24 cellular contexts compared by ENCODE assay signal in genomic region chr10:59388577-59388976, GRCh38. TPM values are rescaled to one million over a fixed set of nuclear protein-coding genes. Genes with fewer than 3 reads are reported as not detected.
DNase-seq lines count a peak whose midpoint lies in the region; ATAC-seq, FAIRE-seq and TF ChIP-seq lines count a peak whose summit lies in the region.
"Had no signal": no experiment of that assay in that cellular context is flagged by ENCODE, and none has a peak within 500 bp of the region (broad histone marks: within the 10 kb centered on the region; RNA-seq: fewer than 3 reads in every experiment).

No MANE protein-coding gene starts in this region.

- H3K18ac ChIP-seq in H9 (ENCODE audit: insufficient read length, low read depth, low read length) (no peak overlapping the region), H1 (ENCODE audit: extremely low read depth, low read length) (no peak overlapping the region)

- H3K9me3 ChIP-seq in H9 (ENCODE audit: control insufficient read depth, low read depth, low read length): no peaks in the 10 kb centered on the region
- H3K9me3 ChIP-seq in H1 (ENCODE audit: insufficient read depth in 2 of 2, low read depth in 1 of 2, low read length in 1 of 2): no peaks in the 10 kb centered on the region

- no peak overlapping the region for H3K27ac Mint-ChIP-seq in H9
- no peak overlapping the region for H3K27ac Mint-ChIP-seq in effector memory CD8-positive, alpha-beta T cell
- no peak overlapping the region for H3K27ac Mint-ChIP-seq in activated T-helper 2 cell treated with anti-CD3 and anti-CD28 coated beads, Interferon-gamma antibody, Interleukin-2, Interleukin-4, amounts not matched to agents 10 μg/mL and 5 μg/mL and 100 μg/mL, durations not matched to agents 14 hours and 24 hours and 36 hours
- H3K27ac Mint-ChIP-seq: activated CD8-positive, alpha-beta T cell treated with anti-CD3 and anti-CD28 coated beads, Interleukin-2, amount 10 ng/mL, durations not matched to agents 7 days and 5 days; naive thymus-derived CD4-positive, alpha-beta T cell; stimulated activated naive CD8-positive, alpha-beta T cell treated with anti-CD3 and anti-CD28 coated beads, Interleukin-15, amount 100 ng/mL, for 72 hours; T-helper 2 cell treated with Interferon-gamma antibody and Interleukin-4, amounts not matched to agents 5 μg/mL and 100 μg/mL, for 36 hours had no signal

- H2BK15ac ChIP-seq in H9 (ENCODE audit: low read depth, low read length): no peak overlapping the region
- H2BK15ac ChIP-seq in H1 (ENCODE audit: low read length): no peak overlapping the region

- H3K4me3 ChIP-seq in H1 (ENCODE audit: extremely low read depth in 1 of 4, insufficient read depth in 2 of 4, low read depth in 3 of 4, low read length in 4 of 4) (no peak overlapping the region), retinal pigment epithelial cell (ENCODE audit: low read length) (no peak overlapping the region)

- H2AK5ac ChIP-seq in H9 (ENCODE audit: insufficient read length, low read length) (no peak overlapping the region), H1 (ENCODE audit: low read depth, low read length) (no peak overlapping the region)

- H2BK20ac ChIP-seq in H9 (ENCODE audit: low read depth, low read length, poor library complexity, severe bottlenecking): no peak overlapping the region
- no peak overlapping the region for H2BK20ac ChIP-seq in H1 (ENCODE audit: low read length)

- H3K4me1 ChIP-seq in H9 (ENCODE audit: insufficient read depth, low read length) (peaks cover 3% of the 10 kb centered on the region; the same call in 1 of the 2 replicates), H1 (replicated peaks in 1 of 4; ENCODE audit: control insufficient read depth in 3 of 4, insufficient read depth in 4 of 4, low read length in 3 of 4) (peaks cover 0 to 2% (median 0%) of the 10 kb centered on the region in 4 experiments; a peak in 2 of 7 replicates)
- H3K4me1 ChIP-seq: parathyroid adenoma had no signal

- no peak overlapping the region for H2BK5ac ChIP-seq in H9 (ENCODE audit: insufficient read length, low read length)
- no peak overlapping the region for H2BK5ac ChIP-seq in H1 (ENCODE audit: low read depth, low read length)

- no peak overlapping the region for H4K8ac ChIP-seq in H9 (replicated peaks; ENCODE audit: insufficient read length, low read depth, low read length)
- no peak overlapping the region for H4K8ac ChIP-seq in H1 (ENCODE audit: extremely low read depth, insufficient read depth, low read length)

- no peaks in the 10 kb centered on the region for H4K20me1 ChIP-seq in H9 (ENCODE audit: control insufficient read depth, insufficient read depth, insufficient read length)
- H4K20me1 ChIP-seq in H1 (replicated peaks in 1 of 2; ENCODE audit: control insufficient read depth in 1 of 2, insufficient read depth in 2 of 2, low read length in 2 of 2): no peaks in the 10 kb centered on the region

- H3K56ac ChIP-seq in H9 (ENCODE audit: insufficient read length, low read depth, low read length) (no peak overlapping the region), H1 (replicated peaks; ENCODE audit: insufficient read length, low read depth, low read length) (no peak overlapping the region)

- H3K4ac ChIP-seq in H9 (ENCODE audit: low read depth, low read length) (no peak overlapping the region), H1 (replicated peaks; ENCODE audit: insufficient read length, low read depth, low read length) (no peak overlapping the region)

- TF ChIP-seq EP300 in H1 (IDR thresholded peaks at IDR 0.05; ENCODE audit: borderline replicate concordance in 1 of 2, low read depth in 2 of 2, low read length in 2 of 2): no peak

- H3K4me3 Mint-ChIP-seq in H9: no peak overlapping the region
- no peak overlapping the region for H3K4me3 Mint-ChIP-seq in effector memory CD8-positive, alpha-beta T cell
- no peak overlapping the region for H3K4me3 Mint-ChIP-seq in activated T-helper 2 cell treated with anti-CD3 and anti-CD28 coated beads, Interferon-gamma antibody, Interleukin-2, Interleukin-4, amounts not matched to agents 10 μg/mL and 5 μg/mL and 100 μg/mL, durations not matched to agents 14 hours and 24 hours and 36 hours (ENCODE audit: low read depth)
- H3K4me3 Mint-ChIP-seq: activated CD8-positive, alpha-beta T cell treated with anti-CD3 and anti-CD28 coated beads, Interleukin-2, amount 10 ng/mL, durations not matched to agents 7 days and 5 days; naive thymus-derived CD4-positive, alpha-beta T cell; stimulated activated naive CD8-positive, alpha-beta T cell treated with anti-CD3 and anti-CD28 coated beads, Interleukin-15, amount 100 ng/mL, for 72 hours; T-helper 2 cell treated with Interferon-gamma antibody and Interleukin-4, amounts not matched to agents 5 μg/mL and 100 μg/mL, for 36 hours had no signal

- peak; percentile 43; the same call in 1 of the 3 replicates for TF ChIP-seq CTCF in H9 (conservative IDR thresholded peaks at IDR 0.05)
- TF ChIP-seq CTCF in H1 (IDR thresholded peaks at IDR 0.05; ENCODE audit: control extremely low read depth in 1 of 3, insufficient read depth in 1 of 3, low read depth in 1 of 3, low read length in 3 of 3): peak in 2 of 3 experiments; percentile 8 to 18; a peak in 1 of 4 replicates
- TF ChIP-seq CTCF in retinal pigment epithelial cell (conservative IDR thresholded peaks at IDR 0.05; ENCODE audit: low read depth, low read length): peak; percentile 18

- no peaks in the 10 kb centered on the region for H3K27me3 Mint-ChIP-seq in H9 (ENCODE audit: low read depth)
- H3K27me3 Mint-ChIP-seq in effector memory CD8-positive, alpha-beta T cell: no peaks in the 10 kb centered on the region
- H3K27me3 Mint-ChIP-seq in activated T-helper 2 cell treated with anti-CD3 and anti-CD28 coated beads, Interferon-gamma antibody, Interleukin-2, Interleukin-4, amounts not matched to agents 10 μg/mL and 5 μg/mL and 100 μg/mL, durations not matched to agents 14 hours and 24 hours and 36 hours (ENCODE audit: low read depth): no peaks in the 10 kb centered on the region
- H3K27me3 Mint-ChIP-seq: stimulated activated naive CD8-positive, alpha-beta T cell treated with anti-CD3 and anti-CD28 coated beads, Interleukin-15, amount 100 ng/mL, for 72 hours had no signal

- H4K5ac ChIP-seq in H9 (ENCODE audit: insufficient read length, low read depth, low read length) (no peak overlapping the region), H1 (ENCODE audit: insufficient read length, low read depth, low read length) (no peak overlapping the region)

- H3K4me2 ChIP-seq in H9 (ENCODE audit: insufficient read depth, insufficient read length, low read length) (no peak overlapping the region), H1 (ENCODE audit: insufficient read depth in 1 of 2, low read depth in 2 of 2, low read length in 2 of 2) (no peak overlapping the region)

- no peaks in the 10 kb centered on the region for H3K36me3 ChIP-seq in H1 (ENCODE audit: control insufficient read depth in 2 of 4, insufficient read depth in 4 of 4, low read length in 3 of 4)

- POLR2A ChIA-PET in H1 (lab: Charles Lee; ENCODE audit: partially characterized antibody): interaction anchor here (1.7 kb wide), 1 partner anchor 17 kb away, joined by 3 read pairs; no protein-coding TSS in a partner anchor

- TF ChIP-seq RAD21 in H1 (IDR thresholded peaks at IDR 0.05 in 1 of 2, conservative IDR thresholded peaks at IDR 0.05 in 1 of 2; ENCODE audit: low read depth in 2 of 2, low read length in 2 of 2): peak in 1 of 2 experiments; percentile 23; a peak in 1 of 4 replicates

- H2BK12ac ChIP-seq in H9 (ENCODE audit: insufficient read length, low read depth, low read length): no peak overlapping the region
- no peak overlapping the region for H2BK12ac ChIP-seq in H1 (ENCODE audit: low read depth, low read length)

- TF ChIP-seq POLR2A in H1 (IDR thresholded peaks at IDR 0.05; ENCODE audit: control extremely low read depth in 1 of 2, low read depth in 2 of 2, low read length in 2 of 2): no peak

- peaks cover 20 to 24% of the 10 kb centered on the region in 2 experiments for H3K4me1 Mint-ChIP-seq in H9
- no peaks in the 10 kb centered on the region for H3K4me1 Mint-ChIP-seq in effector memory CD8-positive, alpha-beta T cell (ENCODE audit: low read depth in 2 of 2)
- H3K4me1 Mint-ChIP-seq in activated T-helper 2 cell treated with anti-CD3 and anti-CD28 coated beads, Interferon-gamma antibody, Interleukin-2, Interleukin-4, amounts not matched to agents 10 μg/mL and 5 μg/mL and 100 μg/mL, durations not matched to agents 14 hours and 24 hours and 36 hours (ENCODE audit: low read depth): no peaks in the 10 kb centered on the region
- H3K4me1 Mint-ChIP-seq: stimulated activated naive CD8-positive, alpha-beta T cell treated with anti-CD3 and anti-CD28 coated beads, Interleukin-15, amount 100 ng/mL, for 72 hours had no signal

- CTCF ChIA-PET in H1 (lab: Charles Lee; ENCODE audit: partially characterized antibody): interaction anchor here (0.6 to 2.4 kb wide), 12 partner anchors 11 to 238 kb away, joined by 3 to 7 read pairs (median 4); no protein-coding TSS in a partner anchor

- H4K91ac ChIP-seq in H9 (ENCODE audit: insufficient read length, low read depth, low read length) (no peak overlapping the region), H1 (replicated peaks; ENCODE audit: insufficient read length, low read length) (no peak overlapping the region)

- H2AFZ ChIP-seq in H9 (ENCODE audit: low read length) (no peak overlapping the region), H1 (ENCODE audit: low read length) (no peak overlapping the region)

- intact Hi-C loops in activated T-helper 2 cell treated with anti-CD3 and anti-CD28 coated beads, Interferon-gamma antibody, Interleukin-2, Interleukin-4, amounts not matched to agents 10 μg/mL and 5 μg/mL and 100 μg/mL, durations not matched to agents 14 hours and 24 hours and 36 hours (cut with micrococcal nuclease): no loop called here

- H3K14ac ChIP-seq in H9 (ENCODE audit: insufficient read depth, low read length) (no peak overlapping the region), H1 (ENCODE audit: insufficient read length) (no peak overlapping the region)

- no peak overlapping the region for H2BK120ac ChIP-seq in H9 (ENCODE audit: low read depth, low read length, poor library complexity, severe bottlenecking)
- no peak overlapping the region for H2BK120ac ChIP-seq in H1 (replicated peaks; ENCODE audit: low read depth, low read length)

- no peaks in the 10 kb centered on the region for H3K23me2 ChIP-seq in H9 (ENCODE audit: insufficient read length, low read depth, low read length, poor library complexity, severe bottlenecking)
- H3K23me2 ChIP-seq in H1 (ENCODE audit: low read depth, low read length): no peaks in the 10 kb centered on the region

- no peak overlapping the region for H3K27ac ChIP-seq in H9 (ENCODE audit: insufficient read length, low read depth, low read length)
- H3K27ac ChIP-seq in H1 (ENCODE audit: low read depth, low read length): no peak overlapping the region
- H3K27ac ChIP-seq: HL-60, parathyroid adenoma had no signal

- H3K27me3 ChIP-seq in H9 (ENCODE audit: insufficient read depth, low read length) (no peaks in the 10 kb centered on the region), H1 (replicated peaks in 1 of 4; ENCODE audit: control insufficient read depth in 3 of 4, extremely low read depth in 1 of 4, insufficient read depth in 3 of 4, low read length in 3 of 4) (no peaks in the 10 kb centered on the region)

- no CpG with 5 or more reads among the region's 2 CpGs for WGBS in H9 (ENCODE audit: extremely low coverage, insufficient read length, low lambda C conversion rate)
- 95% methylated on average over 2 of the region's 2 CpGs; no CpG with 5 or more reads in 1 of the 2 experiments for WGBS in H1 (ENCODE audit: extremely low coverage in 1 of 2, insufficient coverage in 1 of 2, insufficient read length in 1 of 2, insufficient replicate concordance in 2 of 2, low coverage in 1 of 2, low lambda C conversion rate in 2 of 2, missing lambda C conversion rate in 1 of 2), 2 experiments

- no peaks in the 10 kb centered on the region for H3K79me2 ChIP-seq in H9 (ENCODE audit: insufficient read depth, low read length)
- H3K79me2 ChIP-seq in H1 (ENCODE audit: control insufficient read depth in 1 of 2, insufficient read depth in 2 of 2, low read length in 2 of 2): no peaks in the 10 kb centered on the region
- H3K79me2 ChIP-seq: parathyroid adenoma had no signal

- H3K79me1 ChIP-seq in H9 (ENCODE audit: insufficient read depth, low read depth, low read length, poor library complexity, severe bottlenecking) (no peaks in the 10 kb centered on the region), H1 (ENCODE audit: low read depth, low read length) (no peaks in the 10 kb centered on the region)

- no peak for DNase-seq in H9
- DNase-seq in NOMO-1 treated with dmso at 0.1 percent for 144 hours (lab: John Stamatoyannopoulos, UW; ENCODE audit: unreplicated experiment): peak; percentile 0
- no peak for DNase-seq in H1 (ENCODE audit: low read depth in 1 of 2, low spot score in 2 of 2)
- no peak for DNase-seq in retinal pigment epithelial cell (ENCODE audit: low read depth)
- DNase-seq in effector memory CD8-positive, alpha-beta T cell: no peak
- no peak for DNase-seq in activated T-helper 2 cell treated with anti-CD3 and anti-CD28 coated beads, Interferon-gamma antibody, Interleukin-2, Interleukin-4, amounts not matched to agents 10 μg/mL and 5 μg/mL and 100 μg/mL, durations not matched to agents 14 hours and 24 hours and 36 hours (ENCODE audit: low spot score)
- DNase-seq: activated CD8-positive, alpha-beta T cell treated with anti-CD3 and anti-CD28 coated beads, Interleukin-2, amount 10 ng/mL, durations not matched to agents 7 days and 5 days; activated naive CD4-positive, alpha-beta T cell treated with anti-CD3 and anti-CD28 coated beads, Interleukin-2, amount 50 U/mL, for 16 hours; activated T-cell treated with anti-CD3 and anti-CD28 coated beads, Interleukin-2, amount 50 U/mL, for 48 hours; COR-L47; kidney; MM.1S; naive thymus-derived CD4-positive, alpha-beta T cell; NCI-H187; NCI-H345; small intestine; stimulated activated CD4-positive, alpha-beta T cell treated with anti-CD3 and anti-CD28 coated beads, Interleukin-4, amount 100 ng/mL, for 1 hour; stimulated activated naive CD8-positive, alpha-beta T cell treated with anti-CD3 and anti-CD28 coated beads, Interleukin-15, amount 100 ng/mL, for 72 hours had no signal

- no peaks in the 10 kb centered on the region for H3K36me3 Mint-ChIP-seq in H9 (ENCODE audit: insufficient read depth in 1 of 3, low read depth in 3 of 3)
- H3K36me3 Mint-ChIP-seq in effector memory CD8-positive, alpha-beta T cell (ENCODE audit: insufficient read depth): no peaks in the 10 kb centered on the region
- no peaks in the 10 kb centered on the region for H3K36me3 Mint-ChIP-seq in activated T-helper 2 cell treated with anti-CD3 and anti-CD28 coated beads, Interferon-gamma antibody, Interleukin-2, Interleukin-4, amounts not matched to agents 10 μg/mL and 5 μg/mL and 100 μg/mL, durations not matched to agents 14 hours and 24 hours and 36 hours (ENCODE audit: low read depth)
- H3K36me3 Mint-ChIP-seq: naive thymus-derived CD4-positive, alpha-beta T cell had no signal

- ATAC-seq in effector memory CD8-positive, alpha-beta T cell (replicated peaks): no peak
- ATAC-seq in HG03039 (IDR thresholded peaks at IDR 0.05; ENCODE audit: unreplicated experiment) (no peak), HG02623 (IDR thresholded peaks at IDR 0.05; ENCODE audit: unreplicated experiment) (no peak)
- ATAC-seq: activated CD8-positive, alpha-beta T cell treated with anti-CD3 and anti-CD28 coated beads, Interleukin-2, amount 10 ng/mL, durations not matched to agents 7 days and 5 days; naive thymus-derived CD4-positive, alpha-beta T cell; stimulated activated naive CD8-positive, alpha-beta T cell treated with anti-CD3 and anti-CD28 coated beads, Interleukin-15, amount 100 ng/mL, for 72 hours had no signal

- H3K9me3 Mint-ChIP-seq in H9: no peaks in the 10 kb centered on the region
- peaks cover 0 to 5% of the 10 kb centered on the region in 2 donors for H3K9me3 Mint-ChIP-seq in effector memory CD8-positive, alpha-beta T cell
- H3K9me3 Mint-ChIP-seq in activated T-helper 2 cell treated with anti-CD3 and anti-CD28 coated beads, Interferon-gamma antibody, Interleukin-2, Interleukin-4, amounts not matched to agents 10 μg/mL and 5 μg/mL and 100 μg/mL, durations not matched to agents 14 hours and 24 hours and 36 hours: no peaks in the 10 kb centered on the region
- H3K9me3 Mint-ChIP-seq: stimulated activated naive CD8-positive, alpha-beta T cell treated with anti-CD3 and anti-CD28 coated beads, Interleukin-15, amount 100 ng/mL, for 72 hours; T-helper 2 cell treated with Interferon-gamma antibody and Interleukin-4, amounts not matched to agents 5 μg/mL and 100 μg/mL, for 36 hours had no signal

- no peak for FAIRE-seq in H1 (lab: Jason Lieb, UNC)
- FAIRE-seq: endometrium, kidney, small intestine had no signal

- no peak overlapping the region for H3K23ac ChIP-seq in H9 (ENCODE audit: insufficient read length, low read depth, low read length)
- H3K23ac ChIP-seq in H1 (ENCODE audit: insufficient read length): no peak overlapping the region

- no peak overlapping the region for H3T11ph ChIP-seq in H9 (ENCODE audit: low read length)

- H3K9ac ChIP-seq in H9 (ENCODE audit: extremely low read depth, insufficient read length, low read length): no peak overlapping the region
- H3K9ac ChIP-seq in H1 (replicated peaks in 1 of 4; ENCODE audit: extremely low read depth in 1 of 4, low read depth in 3 of 4, low read length in 3 of 4): no peak overlapping the region
- H3K9ac ChIP-seq: parathyroid adenoma had no signal

RNA-seq across cellular contexts. Expression of gene FAM13C, which starts 26.2 kb away (rescaled TPM):
- total RNA-seq in H9 (2021): 0.31 and 0.39 TPM in 2 replicates
- total RNA-seq in H1 (2021; fragmentation: NEBNext Ultra II Directional; extraction: Animal tissue kit (Norgen Biotek cat#: 25700)): 0.23 and 0.56 TPM in 2 replicates
- polyA plus RNA-seq in H1 (2011; rRNA removed): 0.36 and 0.62 TPM in 2 replicates
- 0.56 TPM for polyA plus RNA-seq in H1 (2011; cell fraction: cytosol; rRNA removed)
- polyA plus RNA-seq in H1 (2011; cell fraction: nucleus; rRNA removed): 1.8 TPM
- 0.32 to 1.2 TPM (median 0.54 TPM) in 4 replicates for polyA plus RNA-seq in H1 (2012, experiment 1 of 2)
- polyA plus RNA-seq in H1 (2012, experiment 2 of 2): not detected
- 0.41 TPM for polyA plus RNA-seq in H1 (2013, experiment 1 of 2)
- 0.39 TPM for polyA plus RNA-seq in H1 (2013, experiment 2 of 2)
- 2.1 and 4.1 TPM in 2 replicates for polyA minus RNA-seq in H1 (2011; rRNA and poly(A)+ RNA removed)
- 0.66 TPM for polyA minus RNA-seq in H1 (2011; cell fraction: cytosol; rRNA and poly(A)+ RNA removed)
- 6.2 TPM for polyA minus RNA-seq in H1 (2011; cell fraction: nucleus; rRNA and poly(A)+ RNA removed)
- total RNA-seq in activated T-helper 2 cell treated with anti-CD3 and anti-CD28 coated beads, Interferon-gamma antibody, Interleukin-2, Interleukin-4, amounts not matched to agents 10 μg/mL and 5 μg/mL and 100 μg/mL, durations not matched to agents 14 hours and 24 hours and 36 hours: not detected in 2 replicates
- total RNA-seq: activated CD8-positive, alpha-beta T cell treated with anti-CD3 and anti-CD28 coated beads, Interleukin-2, amount 10 ng/mL, durations not matched to agents 7 days and 5 days; naive thymus-derived CD4-positive, alpha-beta T cell had no signal
- polyA plus RNA-seq: naive thymus-derived CD4-positive, alpha-beta T cell had no signal
